15 cellular contexts compared by ENCODE assay signal in the genomic region with DNA sequence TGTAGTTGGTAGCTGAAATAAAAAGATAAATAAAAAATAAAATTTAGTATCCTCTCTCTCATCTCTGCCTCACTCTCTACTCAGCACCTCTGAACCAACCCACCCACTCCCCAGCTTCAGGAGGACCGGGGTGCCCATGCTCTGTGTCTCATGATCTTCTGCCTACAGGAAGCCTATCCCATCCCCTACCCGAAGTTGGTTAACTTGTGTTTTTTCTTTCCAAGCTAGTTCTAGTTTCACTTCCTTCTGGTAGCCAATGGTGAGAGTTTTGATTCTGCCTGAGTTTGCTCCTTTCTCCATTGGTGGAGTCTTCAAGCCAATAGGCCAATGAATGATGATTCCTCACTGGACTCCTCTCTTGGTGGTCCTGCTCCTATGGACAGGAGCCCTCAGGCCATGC. TPM values are rescaled to one million over a fixed set of nuclear protein-coding genes. Genes with fewer than 3 reads are reported as not detected.
DNase-seq lines count a peak whose midpoint lies in the region; ATAC-seq, FAIRE-seq and TF ChIP-seq lines count a peak whose summit lies in the region.
"Had no signal": no experiment of that assay in that cellular context is flagged by ENCODE, and none has a peak within 500 bp of the region (broad histone marks: within the 10 kb centered on the region; RNA-seq: fewer than 3 reads in every experiment).

No MANE protein-coding gene starts in this region.

- H3K4me3 ChIP-seq in GM12878 = no peak overlapping the region
- H3K4me3 ChIP-seq: gastrocnemius medialis, vagina had no signal

- no peak overlapping the region for H2BK5ac ChIP-seq in H9 (ENCODE audit: insufficient read length, low read length)

- H3K23me2 ChIP-seq in H9 (ENCODE audit: insufficient read length, low read depth, low read length, poor library complexity, severe bottlenecking) = no peaks in the 10 kb centered on the region

- TF ChIP-seq CTCF in GM12878 (IDR thresholded peaks at IDR 0.05 in 2 of 3, conservative IDR thresholded peaks at IDR 0.05 in 1 of 3; ENCODE audit: control insufficient read depth in 2 of 3, extremely low read depth in 1 of 3, insufficient read depth in 1 of 3, low read depth in 3 of 3, low read length in 3 of 3) = no peak
- TF ChIP-seq CTCF in H9 (conservative IDR thresholded peaks at IDR 0.05) = no peak

- CTCF ChIA-PET in GM12878 (lab: Yijun Ruan, JAX) = interaction anchor here (0.6 kb wide), 1 partner anchor 224 kb away, joined by 3 read pairs; no protein-coding TSS in a partner anchor

- TF ChIP-seq POLR2A in GM12878 (IDR thresholded peaks at IDR 0.05; ENCODE audit: low read depth, low read length) = no peak

- no peak overlapping the region for H2BK20ac ChIP-seq in H9 (ENCODE audit: low read depth, low read length, poor library complexity, severe bottlenecking)

- RAD21 ChIA-PET in GM12878 (lab: Charles Lee; ENCODE audit: unreplicated experiment) = no interaction called here

- no peak overlapping the region for H4K5ac ChIP-seq in H9 (ENCODE audit: insufficient read length, low read depth, low read length)

- SMC1A ChIA-PET in GM12878 (lab: Charles Lee; ENCODE audit: uncharacterized antibody, unreplicated experiment) = no interaction called here

- no peak overlapping the region for H2BK12ac ChIP-seq in H9 (ENCODE audit: insufficient read length, low read depth, low read length)

- H3K9ac ChIP-seq in GM12878 (ENCODE audit: control insufficient read depth, insufficient read depth, low read length) (no peak overlapping the region), H9 (ENCODE audit: extremely low read depth, insufficient read length, low read length) (no peak overlapping the region)

- no peaks in the 10 kb centered on the region; the same call in 2 of the 3 replicates for H3K9me3 ChIP-seq in GM12878 (replicated peaks; ENCODE audit: control insufficient read depth, insufficient read depth, low read length)
- H3K9me3 ChIP-seq in H9 (ENCODE audit: control insufficient read depth, low read depth, low read length) = no peaks in the 10 kb centered on the region
- H3K9me3 ChIP-seq: gastrocnemius medialis, vagina had no signal

- no peak overlapping the region for H3K4me3 Mint-ChIP-seq in activated T-helper 2 cell treated with anti-CD3 and anti-CD28 coated beads, Interferon-gamma antibody, Interleukin-2, Interleukin-4, amounts not matched to agents 10 μg/mL and 5 μg/mL and 100 μg/mL, durations not matched to agents 14 hours and 24 hours and 36 hours (ENCODE audit: low read depth)
- H3K4me3 Mint-ChIP-seq in H9 = no peak overlapping the region

- ATAC-seq in GM18511 (IDR thresholded peaks at IDR 0.05; ENCODE audit: unreplicated experiment) (peak; percentile 60), GM21529 (IDR thresholded peaks at IDR 0.05; ENCODE audit: unreplicated experiment) (peak; percentile 62), HG03378 (IDR thresholded peaks at IDR 0.05; ENCODE audit: unreplicated experiment) (peak; percentile 80), GM12878 (peak; percentile 75)
- ATAC-seq in stimulated activated naive CD8-positive, alpha-beta T cell treated with anti-CD3 and anti-CD28 coated beads, Interleukin-15, Interleukin-2, amounts not matched to agents 100 U/mL and 50 U/mL, for 24 hours = no peak
- ATAC-seq: activated CD4-positive, CD25-positive, alpha-beta regulatory T cell treated with anti-CD3 and anti-CD28 coated beads, Interleukin-2, amount 50 U/mL, for 24 hours; gastrocnemius medialis had no signal

- H2AFZ ChIP-seq in GM12878 (ENCODE audit: control insufficient read depth, low read depth, low read length) = no peak overlapping the region
- no peak overlapping the region for H2AFZ ChIP-seq in H9 (ENCODE audit: low read length)

- H3K36me3 Mint-ChIP-seq in activated T-helper 2 cell treated with anti-CD3 and anti-CD28 coated beads, Interferon-gamma antibody, Interleukin-2, Interleukin-4, amounts not matched to agents 10 μg/mL and 5 μg/mL and 100 μg/mL, durations not matched to agents 14 hours and 24 hours and 36 hours (ENCODE audit: low read depth) = no peaks in the 10 kb centered on the region
- no peaks in the 10 kb centered on the region for H3K36me3 Mint-ChIP-seq in H9 (ENCODE audit: insufficient read depth in 1 of 3, low read depth in 3 of 3)

- BruUV-seq in GM12878 (replicated peaks; lab: Mats Ljungman, UMichigan) = no TSS peak

- no peak overlapping the region for H2AK5ac ChIP-seq in H9 (ENCODE audit: insufficient read length, low read length)

- in situ Hi-C loops in GM12878 (cut with MboI) = no loop called here

- H3K4me1 ChIP-seq in GM12878 (ENCODE audit: control insufficient read depth, insufficient read depth, low read length) (peaks cover 5% of the 10 kb centered on the region; the same call in 1 of the 2 replicates), H9 (ENCODE audit: insufficient read depth, low read length) (no peaks in the 10 kb centered on the region)

- peaks cover 3% of the 10 kb centered on the region for H3K4me1 Mint-ChIP-seq in activated T-helper 2 cell treated with anti-CD3 and anti-CD28 coated beads, Interferon-gamma antibody, Interleukin-2, Interleukin-4, amounts not matched to agents 10 μg/mL and 5 μg/mL and 100 μg/mL, durations not matched to agents 14 hours and 24 hours and 36 hours (ENCODE audit: low read depth)
- H3K4me1 Mint-ChIP-seq in H9 = peaks cover 6% of the 10 kb centered on the region in 2 experiments

- no peaks in the 10 kb centered on the region for H3K36me3 ChIP-seq in GM12878 (ENCODE audit: control insufficient read depth in 2 of 2, insufficient read depth in 2 of 2, low read length in 1 of 2)
- H3K36me3 ChIP-seq: gastrocnemius medialis, vagina had no signal

- no peak overlapping the region for H4K91ac ChIP-seq in H9 (ENCODE audit: insufficient read length, low read depth, low read length)

- no peak for DNase-seq in GM12878 (ENCODE audit: low read depth, low spot score)
- no peak for DNase-seq in activated T-helper 2 cell treated with anti-CD3 and anti-CD28 coated beads, Interferon-gamma antibody, Interleukin-2, Interleukin-4, amounts not matched to agents 10 μg/mL and 5 μg/mL and 100 μg/mL, durations not matched to agents 14 hours and 24 hours and 36 hours (ENCODE audit: low spot score)
- no peak for DNase-seq in stimulated activated naive CD8-positive, alpha-beta T cell treated with anti-CD3 and anti-CD28 coated beads, Interleukin-15, Interleukin-2, amounts not matched to agents 100 U/mL and 50 U/mL, for 24 hours
- DNase-seq in activated effector memory CD4-positive, alpha-beta T cell treated with Interleukin-2 at 50 U/mL for 16 hours = no peak
- no peak for DNase-seq in H9
- DNase-seq: AML-193; effector memory CD4-positive, alpha-beta T cell; gastrocnemius medialis; SHP77 treated with DMSO at 0.1 percent for 48 hours had no signal

- no peak overlapping the region for H2BK15ac ChIP-seq in H9 (ENCODE audit: low read depth, low read length)

- H3K79me2 ChIP-seq in GM12878 (ENCODE audit: control insufficient read depth, insufficient read depth, low read length) = no peaks in the 10 kb centered on the region
- H3K79me2 ChIP-seq in H9 (ENCODE audit: insufficient read depth, low read length) = no peaks in the 10 kb centered on the region

- 17% methylated on average over 2 of the region's 2 CpGs for WGBS in GM12878 (ENCODE audit: insufficient coverage, insufficient replicate concordance, low lambda C conversion rate, missing lambda C conversion rate)
- no CpG with 5 or more reads among the region's 2 CpGs for WGBS in H9 (ENCODE audit: extremely low coverage, insufficient read length, low lambda C conversion rate)

- no peak overlapping the region for H4K8ac ChIP-seq in H9 (replicated peaks; ENCODE audit: insufficient read length, low read depth, low read length)

- H3K4ac ChIP-seq in H9 (ENCODE audit: low read depth, low read length) = no peak overlapping the region

- FAIRE-seq in GM12878 (lab: Jason Lieb, UNC) = no peak
- FAIRE-seq: G401.6 had no signal

- no peaks in the 10 kb centered on the region for H3K9me3 Mint-ChIP-seq in activated T-helper 2 cell treated with anti-CD3 and anti-CD28 coated beads, Interferon-gamma antibody, Interleukin-2, Interleukin-4, amounts not matched to agents 10 μg/mL and 5 μg/mL and 100 μg/mL, durations not matched to agents 14 hours and 24 hours and 36 hours
- H3K9me3 Mint-ChIP-seq in H9 = no peaks in the 10 kb centered on the region

- TF ChIP-seq RAD21 in GM12878 (IDR thresholded peaks at IDR 0.05; ENCODE audit: insufficient read depth, low read depth, low read length) = no peak

- peaks cover 3% of the 10 kb centered on the region for H3K27me3 Mint-ChIP-seq in activated T-helper 2 cell treated with anti-CD3 and anti-CD28 coated beads, Interferon-gamma antibody, Interleukin-2, Interleukin-4, amounts not matched to agents 10 μg/mL and 5 μg/mL and 100 μg/mL, durations not matched to agents 14 hours and 24 hours and 36 hours (ENCODE audit: low read depth)
- no peaks in the 10 kb centered on the region for H3K27me3 Mint-ChIP-seq in H9 (ENCODE audit: low read depth)

- H3K79me1 ChIP-seq in H9 (ENCODE audit: insufficient read depth, low read depth, low read length, poor library complexity, severe bottlenecking) = no peaks in the 10 kb centered on the region

- H2BK120ac ChIP-seq in H9 (ENCODE audit: low read depth, low read length, poor library complexity, severe bottlenecking) = no peak overlapping the region

- H3K4me2 ChIP-seq in GM12878 (ENCODE audit: control insufficient read depth, insufficient read depth) (no peak overlapping the region), H9 (ENCODE audit: insufficient read depth, insufficient read length, low read length) (no peak overlapping the region)

- no peak overlapping the region for H3K18ac ChIP-seq in H9 (ENCODE audit: insufficient read length, low read depth, low read length)

- no peak overlapping the region for H3K56ac ChIP-seq in H9 (ENCODE audit: insufficient read length, low read depth, low read length)

- POLR2A ChIA-PET in GM12878 (lab: Charles Lee) = interaction anchor here (0.6 kb wide), 1 partner anchor 24 kb away, joined by 10 read pairs; no protein-coding TSS in a partner anchor

- no peak for TF ChIP-seq EP300 in GM12878 (IDR thresholded peaks at IDR 0.05; ENCODE audit: borderline replicate concordance in 1 of 2, control insufficient read depth in 1 of 2, low read depth in 2 of 2, low read length in 2 of 2)

- H3K27ac Mint-ChIP-seq in activated T-helper 2 cell treated with anti-CD3 and anti-CD28 coated beads, Interferon-gamma antibody, Interleukin-2, Interleukin-4, amounts not matched to agents 10 μg/mL and 5 μg/mL and 100 μg/mL, durations not matched to agents 14 hours and 24 hours and 36 hours = no peak overlapping the region
- no peak overlapping the region for H3K27ac Mint-ChIP-seq in H9

- H3K27me3 ChIP-seq in GM12878 (replicated peaks in 1 of 2; ENCODE audit: control insufficient read depth in 2 of 2, insufficient read depth in 2 of 2, low read length in 1 of 2) (no peaks in the 10 kb centered on the region), H9 (ENCODE audit: insufficient read depth, low read length) (no peaks in the 10 kb centered on the region)
- H3K27me3 ChIP-seq: gastrocnemius medialis, vagina had no signal

- H3T11ph ChIP-seq in H9 (ENCODE audit: low read length) = no peak overlapping the region

- no peaks in the 10 kb centered on the region for H4K20me1 ChIP-seq in GM12878 (ENCODE audit: control insufficient read depth, insufficient read depth)
- no peaks in the 10 kb centered on the region for H4K20me1 ChIP-seq in H9 (ENCODE audit: control insufficient read depth, insufficient read depth, insufficient read length)

- intact Hi-C loops in GM12878 (cut with micrococcal nuclease; ENCODE audit: unreplicated experiment) = no loop called here
- intact Hi-C loops in activated T-helper 2 cell treated with anti-CD3 and anti-CD28 coated beads, Interferon-gamma antibody, Interleukin-2, Interleukin-4, amounts not matched to agents 10 μg/mL and 5 μg/mL and 100 μg/mL, durations not matched to agents 14 hours and 24 hours and 36 hours (cut with micrococcal nuclease) = no loop called here

- H3K14ac ChIP-seq in H9 (ENCODE audit: insufficient read depth, low read length) = no peak overlapping the region

- no peak overlapping the region for H3K27ac ChIP-seq in GM12878 (ENCODE audit: control insufficient read depth, insufficient read depth)
- no peak overlapping the region for H3K27ac ChIP-seq in H9 (ENCODE audit: insufficient read length, low read depth, low read length)
- H3K27ac ChIP-seq: gastrocnemius medialis, vagina had no signal

- H3K23ac ChIP-seq in H9 (ENCODE audit: insufficient read length, low read depth, low read length) = no peak overlapping the region

RNA-seq across cellular contexts. Expression of a gene that starts 32.1 kb away (rescaled TPM):
- not detected in 2 replicates for total RNA-seq in GM12878 (2013; cell fraction: nucleolus; rRNA removed)
- total RNA-seq in GM12878 (2014; rRNA removed) (3.5 and 3.8 TPM in 2 replicates), GM12878 (2014; rRNA removed; fragmentation: Illumina TruSeq; extraction: Trizol) (2.9 and 4.4 TPM in 2 replicates), GM12878 (2021) (2.7 and 5.0 TPM in 2 replicates), H9 (2021) (13.0 and 13.9 TPM in 2 replicates)
- polyA plus RNA-seq in GM12878 (2011; ENCODE audit: low read depth) = 9.1 TPM
- polyA plus RNA-seq in GM12878 (2011; rRNA removed) (0.12 and 0.15 TPM in 2 replicates), GM12878 (2014; fragmentation: Illumina TruSeq; extraction: Trizol) (6.6 and 11.6 TPM in 2 replicates), GM12878 (2014; fragmentation: Nextera tagmentation; extraction: Ambion mirVana) (1 to 10 TPM; 4.4 to 4.5 TPM), GM12878 (2014; rRNA removed) (2.7 and 3.4 TPM in 2 replicates), GM12878 (2016; fragmentation: Nextera tagmentation; extraction: Ambion mirVana) (1 to 10 TPM; 1.2 to 2.1 TPM)
- 0.07 and 0.15 TPM in 2 replicates for polyA plus RNA-seq in GM12878 (2011; cell fraction: cytosol; rRNA removed)
- polyA plus RNA-seq in GM12878 (2011; cell fraction: nucleus; rRNA removed) = 0.18 and 0.31 TPM in 2 replicates
- 2.3 and 2.9 TPM in 2 replicates for polyA plus RNA-seq in GM12878 (2012)
- polyA minus RNA-seq in GM12878 (2011; rRNA and poly(A)+ RNA removed) = not detected in 2 replicates
- not detected in 2 replicates for polyA minus RNA-seq in GM12878 (2011; cell fraction: cytosol; rRNA and poly(A)+ RNA removed)
- not detected in 2 replicates for polyA minus RNA-seq in GM12878 (2011; cell fraction: nucleus; rRNA and poly(A)+ RNA removed)
- total RNA-seq in activated T-helper 2 cell treated with anti-CD3 and anti-CD28 coated beads, Interferon-gamma antibody, Interleukin-2, Interleukin-4, amounts not matched to agents 10 μg/mL and 5 μg/mL and 100 μg/mL, durations not matched to agents 14 hours and 24 hours and 36 hours = 1.3 and 1.7 TPM in 2 replicates
